Comparison of ENCODE assay signal across 8 cellular contexts in genomic region chr17:74759243-74759801, GRCh38. TPM values are rescaled to one million over a fixed set of nuclear protein-coding genes. Genes with fewer than 3 reads are reported as not detected.
DNase-seq lines count a peak whose midpoint lies in the region; ATAC-seq, FAIRE-seq and TF ChIP-seq lines count a peak whose summit lies in the region.

No MANE protein-coding gene starts in this region.

- H3K4me2 ChIP-seq in A549, result peak overlapping the region; percentile 66

- TF ChIP-seq EP300 in A549 (IDR thresholded peaks at IDR 0.05) (no peak), Ishikawa (IDR thresholded peaks at IDR 0.05; ENCODE audit: borderline replicate concordance) (no peak)

- no peak for TF ChIP-seq POLR2A in A549 (IDR thresholded peaks at IDR 0.05; ENCODE audit: low read length)
- TF ChIP-seq POLR2A in lower leg skin (IDR thresholded peaks at IDR 0.05), result no peak

- H3K4me1 ChIP-seq in A549, result peaks cover 69% of the 10 kb centered on the region

- no peak for TF ChIP-seq RAD21 in A549 (conservative IDR thresholded peaks at IDR 0.05 in 1 of 2, IDR thresholded peaks at IDR 0.05 in 1 of 2)
- TF ChIP-seq RAD21 in Ishikawa (IDR thresholded peaks at IDR 0.05; ENCODE audit: low read depth), result peak; percentile 27; the same call in 1 of the 2 replicates

- H3K27ac Mint-ChIP-seq in activated CD8-positive, alpha-beta T cell treated with anti-CD3 and anti-CD28 coated beads for 36 hours, result peak overlapping the region; percentile 81

- no peaks in the 10 kb centered on the region for H3K9me3 ChIP-seq in A549

- H3K4me3 Mint-ChIP-seq in activated CD8-positive, alpha-beta T cell treated with anti-CD3 and anti-CD28 coated beads for 36 hours, result peak overlapping the region; percentile 51

- TF ChIP-seq CTCF in A549 (IDR thresholded peaks at IDR 0.05) (no peak), lower leg skin (IDR thresholded peaks at IDR 0.05) (no peak)
- TF ChIP-seq CTCF in activated CD8-positive, alpha-beta T cell treated with anti-CD3 and anti-CD28 coated beads for 36 hours (IDR thresholded peaks at IDR 0.05), result no peak

- H3K27me3 ChIP-seq in layer of hippocampus (ENCODE audit: control insufficient read depth, insufficient read depth, low read length), result no peaks in the 10 kb centered on the region

- H3K9me3 Mint-ChIP-seq in activated CD8-positive, alpha-beta T cell treated with anti-CD3 and anti-CD28 coated beads for 36 hours, result no peaks in the 10 kb centered on the region

- CTCF ChIA-PET in A549 (lab: Yijun Ruan, JAX), result interaction anchor here (0.5 to 34.9 kb wide), 12 partner anchors 5 to 540 kb away, joined by 3 to 705 read pairs (median 8); partner anchors contain the start of genes NAT9, NHERF1 and RAB37
- CTCF ChIA-PET in activated CD8-positive, alpha-beta T cell treated with anti-CD3 and anti-CD28 coated beads for 36 hours (lab: Charles Lee), result interaction anchor here (0.7 to 8.6 kb wide), 15 partner anchors 7 to 203 kb away, joined by 3 to 98 read pairs (median 5); partner anchors contain the start of genes NHERF1 and RAB37

- H3K4me3 ChIP-seq in A549 (no peak overlapping the region), lower leg skin (ENCODE audit: low read depth, poor library complexity, severe bottlenecking) (no peak overlapping the region)

- H3K4me1 Mint-ChIP-seq in activated CD8-positive, alpha-beta T cell treated with anti-CD3 and anti-CD28 coated beads for 36 hours (ENCODE audit: low read depth), result peaks cover 68% of the 10 kb centered on the region

- intact Hi-C loops in activated CD8-positive, alpha-beta T cell treated with anti-CD3 and anti-CD28 coated beads for 36 hours (cut with micrococcal nuclease), result no loop called here
- intact Hi-C loops in lower leg skin (cut with DNase I; ENCODE audit: low total_unique reads), result no loop called here

- no peak for DNase-seq in A549 (ENCODE audit: low read depth in 1 of 2, low spot score in 1 of 2)
- peak; percentile 75 for DNase-seq in activated CD8-positive, alpha-beta T cell treated with anti-CD3 and anti-CD28 coated beads for 36 hours
- DNase-seq in cerebellum (ENCODE audit: low spot score), result no peak
- DNase-seq in lower leg skin (ENCODE audit: low spot score in 2 of 2), result no peak
- DNase-seq in SW 1271 (lab: John Stamatoyannopoulos, UW), result no peak

- POLR2A ChIA-PET in A549 (lab: Yijun Ruan, JAX), result interaction anchor here (2.8 kb wide), 1 partner anchor 10 kb away, joined by 12 read pairs; no protein-coding TSS in a partner anchor
- POLR2A ChIA-PET in activated CD8-positive, alpha-beta T cell treated with anti-CD3 and anti-CD28 coated beads for 36 hours (lab: Charles Lee), result interaction anchor here (0.8 to 4.2 kb wide), 7 partner anchors 10 to 20 kb away, joined by 3 to 19 read pairs (median 8); partner anchors contain the start of gene NAT9

- peaks cover 18% of the 10 kb centered on the region for H3K36me3 Mint-ChIP-seq in activated CD8-positive, alpha-beta T cell treated with anti-CD3 and anti-CD28 coated beads for 36 hours (ENCODE audit: low read depth)

- FAIRE-seq in A549 (lab: Jason Lieb, UNC), result no peak

- 95% methylated on average over 8 of the region's 9 CpGs for WGBS in A549 (ENCODE audit: missing lambda C conversion rate)
- WGBS in lower leg skin, 2 donors, result 54 to 58% methylated on average over 7 to 8 of the region's 9 CpGs

- H3K27ac ChIP-seq in A549 (peak overlapping the region; percentile 57 to 79), layer of hippocampus (ENCODE audit: low read depth, low read length) (peak overlapping the region; percentile 72)

- H3K27me3 Mint-ChIP-seq in activated CD8-positive, alpha-beta T cell treated with anti-CD3 and anti-CD28 coated beads for 36 hours, result no peaks in the 10 kb centered on the region

- peak; percentile 6 to 38; a peak in 3 of 6 replicates for ATAC-seq in A549
- ATAC-seq in GM18861 (IDR thresholded peaks at IDR 0.05; ENCODE audit: unreplicated experiment), result peak; percentile 74
- ATAC-seq in activated CD8-positive, alpha-beta T cell treated with anti-CD3 and anti-CD28 coated beads for 36 hours, result peak; percentile 82

TF ChIP-seq in A549, 52 proteins besides CTCF, POLR2A, EP300 and RAD21 (continues in another document):
- TF ChIP-seq JUN (IDR thresholded peaks at IDR 0.05), result no peak

TF ChIP-seq in Ishikawa, 13 proteins besides CTCF, POLR2A, EP300 and RAD21:
- TF ChIP-seq EGR1 (IDR thresholded peaks at IDR 0.05) (no peak), FOXM1 (IDR thresholded peaks at IDR 0.05; ENCODE audit: borderline replicate concordance, low read depth) (no peak), CEBPB (IDR thresholded peaks at IDR 0.05) (no peak), CREB1 (IDR thresholded peaks at IDR 0.05; ENCODE audit: low read depth) (no peak), NFIC (IDR thresholded peaks at IDR 0.05) (no peak), USF1 (IDR thresholded peaks at IDR 0.05) (no peak), REST (IDR thresholded peaks at IDR 0.05; ENCODE audit: low read depth) (no peak), ZBTB7A (IDR thresholded peaks at IDR 0.05; ENCODE audit: low read depth) (no peak; the same call in 1 of the 2 replicates), TCF12 (IDR thresholded peaks at IDR 0.05; ENCODE audit: low read depth) (no peak)

RNA-seq across cellular contexts. Expression of gene NHERF1, which starts 10.9 kb away (rescaled TPM):
- polyA plus RNA-seq in A549 (2011; rRNA removed) (50.2 and 51.5 TPM in 2 replicates), A549 (2017; fragmentation: RNase III; extraction: RNeasy Plus Mini Kit Qiagen cat#74134 plus additional on column Dnase treatment) (34.2 to 41.5 TPM (median 40.8 TPM) in 3 replicates)
- 42.4 and 49.5 TPM in 2 replicates for polyA plus RNA-seq in A549 (2012; cell fraction: cytosol; rRNA removed)
- polyA plus RNA-seq in A549 (2012; cell fraction: nucleus; rRNA removed), result 39.5 and 41.7 TPM in 2 replicates
- polyA minus RNA-seq in A549 (2011; rRNA and poly(A)+ RNA removed), result 48.8 and 51.2 TPM in 2 replicates
- 100 to 1,000 TPM; 143 to 150 TPM for total RNA-seq in activated CD8-positive, alpha-beta T cell treated with anti-CD3 and anti-CD28 coated beads for 36 hours
- total RNA-seq in cerebellum (10.3 TPM), lower leg skin (10 to 100 TPM; 47.6 to 67.7 (median 58.6) TPM)

RNA-seq across cellular contexts. Expression of gene NAT9, which starts 16.8 kb away (rescaled TPM):
- 42.9 and 43.4 TPM in 2 replicates for polyA plus RNA-seq in A549 (2011; rRNA removed)
- 46.5 and 51.1 TPM in 2 replicates for polyA plus RNA-seq in A549 (2012; cell fraction: cytosol; rRNA removed)
- polyA plus RNA-seq in A549 (2012; cell fraction: nucleus; rRNA removed), result 195 and 238 TPM in 2 replicates
- polyA plus RNA-seq in A549 (2017; fragmentation: RNase III; extraction: RNeasy Plus Mini Kit Qiagen cat#74134 plus additional on column Dnase treatment), result 63.7 to 74.3 TPM (median 71.4 TPM) in 3 replicates
- 48.7 and 56.5 TPM in 2 replicates for polyA minus RNA-seq in A549 (2011; rRNA and poly(A)+ RNA removed)
- 10 to 100 TPM; 35.5 to 42.4 TPM for total RNA-seq in activated CD8-positive, alpha-beta T cell treated with anti-CD3 and anti-CD28 coated beads for 36 hours
- 22.0 TPM for total RNA-seq in cerebellum
- total RNA-seq in lower leg skin, result 10 to 100 TPM; 14.3 to 26.6 (median 18.1) TPM

RNA-seq across cellular contexts. Expression of gene RAB37, which starts 22.3 kb away (rescaled TPM):
- polyA plus RNA-seq in A549 (2011; rRNA removed) (15.8 and 18.7 TPM in 2 replicates), A549 (2017; fragmentation: RNase III; extraction: RNeasy Plus Mini Kit Qiagen cat#74134 plus additional on column Dnase treatment) (1.1 to 2.8 TPM (median 2.4 TPM) in 3 replicates)
- polyA plus RNA-seq in A549 (2012; cell fraction: cytosol; rRNA removed), result 1.4 and 2.0 TPM in 2 replicates
- polyA plus RNA-seq in A549 (2012; cell fraction: nucleus; rRNA removed), result 2.5 and 2.9 TPM in 2 replicates
- polyA minus RNA-seq in A549 (2011; rRNA and poly(A)+ RNA removed), result 11.6 and 11.7 TPM in 2 replicates
- 1 to 10 TPM; 6.6 to 6.7 TPM for total RNA-seq in activated CD8-positive, alpha-beta T cell treated with anti-CD3 and anti-CD28 coated beads for 36 hours
- total RNA-seq in cerebellum (0.82 TPM), lower leg skin (1 to 10 TPM in 1 of 4 donors, under 1 TPM in 1, not detected in 2; 0.57 to 1.7 TPM)

RNA-seq across cellular contexts. Expression of gene CD300LF, which starts 46.6 kb away (rescaled TPM):
- polyA plus RNA-seq in A549 (2011; rRNA removed) (not detected in 2 replicates), A549 (2017; fragmentation: RNase III; extraction: RNeasy Plus Mini Kit Qiagen cat#74134 plus additional on column Dnase treatment) (not detected in 3 replicates)
- polyA plus RNA-seq in A549 (2012; cell fraction: cytosol; rRNA removed), result not detected in 2 replicates
- not detected in 2 replicates for polyA plus RNA-seq in A549 (2012; cell fraction: nucleus; rRNA removed)
- polyA minus RNA-seq in A549 (2011; rRNA and poly(A)+ RNA removed), result not detected in 2 replicates
- total RNA-seq in activated CD8-positive, alpha-beta T cell treated with anti-CD3 and anti-CD28 coated beads for 36 hours, result not detected
- total RNA-seq in cerebellum (0.27 TPM), lower leg skin (under 1 TPM in 2 of 4 donors, not detected in 2; 0.13 to 0.27 TPM)

Comparison
In these comparisons a context has a peak if more than half of its experiments do, and no peak if none do; other contexts are left out.
1. ATAC-seq: peak in every context shown above with its lines; median percentile 82 in activated CD8-positive, alpha-beta T cell treated with anti-CD3 and anti-CD28 coated beads for 36 hours; 74 in GM18861; 22 in A549.